Comparison of ENCODE assay signal across 8 cellular contexts in genomic region chr2:112644155-112644932, GRCh38. TPM values are rescaled to one million over a fixed set of nuclear protein-coding genes. Genes with fewer than 3 reads are reported as not detected.
DNase-seq lines count a peak whose midpoint lies in the region; ATAC-seq and TF ChIP-seq lines count a peak whose summit lies in the region.

No MANE protein-coding gene starts in this region.

- H3K27me3 ChIP-seq in hepatocyte (no peaks in the 10 kb centered on the region), skeletal muscle tissue (ENCODE audit: control insufficient read depth in 3 of 3, insufficient read depth in 3 of 3, low read length in 3 of 3) (no peaks in the 10 kb centered on the region)

- WGBS in hepatocyte (ENCODE audit: low lambda C conversion rate, missing lambda C conversion rate) = 31% methylated on average over 11 of the region's 11 CpGs

- H3K36me3 Mint-ChIP-seq in activated CD8-positive, alpha-beta memory T cell treated with anti-CD3 and anti-CD28 coated beads, Interleukin-2, amount 10 ng/mL, durations not matched to agents 7 days and 5 days = peaks cover 28% of the 10 kb centered on the region
- peaks cover 27% of the 10 kb centered on the region for H3K36me3 Mint-ChIP-seq in activated CD4-positive, alpha-beta memory T cell treated with anti-CD3 and anti-CD28 coated beads for 36 hours

- H3K4me3 Mint-ChIP-seq in activated CD8-positive, alpha-beta memory T cell treated with anti-CD3 and anti-CD28 coated beads, Interleukin-2, amount 10 ng/mL, durations not matched to agents 7 days and 5 days = peak overlapping the region; percentile 96
- H3K4me3 Mint-ChIP-seq in activated CD4-positive, alpha-beta memory T cell treated with anti-CD3 and anti-CD28 coated beads for 36 hours = peak overlapping the region; percentile 85

- CTCF ChIA-PET in activated CD8-positive, alpha-beta memory T cell treated with anti-CD3 and anti-CD28 coated beads, Interleukin-2, amount 10 ng/mL, durations not matched to agents 7 days and 5 days (lab: Charles Lee) = interaction anchor here (0.9 to 5.4 kb wide), 9 partner anchors 9 to 84 kb away, joined by 3 to 143 read pairs (median 8); no protein-coding TSS in a partner anchor
- CTCF ChIA-PET in activated CD4-positive, alpha-beta memory T cell treated with anti-CD3 and anti-CD28 coated beads for 36 hours (lab: Charles Lee) = interaction anchor here (1.2 to 5.4 kb wide), 11 partner anchors 12 to 241 kb away, joined by 3 to 77 read pairs (median 6); no protein-coding TSS in a partner anchor

- H3K9ac ChIP-seq in skeletal muscle tissue (ENCODE audit: low read depth in 1 of 3, low read length in 3 of 3) = peak overlapping the region; percentile 90 to 94 (median 93)

- H3K4me2 ChIP-seq in hepatocyte = peak overlapping the region; percentile 80

- H3K9me3 ChIP-seq in hepatocyte (ENCODE audit: low read depth) (no peaks in the 10 kb centered on the region), skeletal muscle tissue (ENCODE audit: control insufficient read depth in 3 of 3, low read length in 3 of 3) (no peaks in the 10 kb centered on the region)

- ATAC-seq in activated CD8-positive, alpha-beta memory T cell treated with anti-CD3 and anti-CD28 coated beads, Interleukin-2, amount 10 ng/mL, durations not matched to agents 7 days and 5 days = no peak

- H3K4me3 ChIP-seq in hepatocyte (peak overlapping the region; percentile 17), skeletal muscle tissue (ENCODE audit: low read length in 3 of 3) (peak overlapping the region; percentile 84 to 89 (median 86))

- H3K27ac Mint-ChIP-seq in activated CD8-positive, alpha-beta memory T cell treated with anti-CD3 and anti-CD28 coated beads, Interleukin-2, amount 10 ng/mL, durations not matched to agents 7 days and 5 days = peak overlapping the region; percentile 79
- H3K27ac Mint-ChIP-seq in activated CD4-positive, alpha-beta memory T cell treated with anti-CD3 and anti-CD28 coated beads for 36 hours = peak overlapping the region; percentile 87

- H3K27ac ChIP-seq in hepatocyte (peak overlapping the region; percentile 97), skeletal muscle tissue (ENCODE audit: low read depth, low read length) (peak overlapping the region; percentile 97)

- no peaks in the 10 kb centered on the region for H3K9me2 ChIP-seq in hepatocyte (replicated peaks; ENCODE audit: insufficient read depth)

- H4K20me1 ChIP-seq in hepatocyte (ENCODE audit: insufficient read depth, poor library complexity, severe bottlenecking) = peaks cover 14% of the 10 kb centered on the region

- peaks cover 31% of the 10 kb centered on the region for H3K79me2 ChIP-seq in hepatocyte

- H3K27me3 Mint-ChIP-seq in activated CD8-positive, alpha-beta memory T cell treated with anti-CD3 and anti-CD28 coated beads, Interleukin-2, amount 10 ng/mL, durations not matched to agents 7 days and 5 days = no peaks in the 10 kb centered on the region
- H3K27me3 Mint-ChIP-seq in activated CD4-positive, alpha-beta memory T cell treated with anti-CD3 and anti-CD28 coated beads for 36 hours = no peaks in the 10 kb centered on the region

- no peaks in the 10 kb centered on the region for H3K9me3 Mint-ChIP-seq in activated CD8-positive, alpha-beta memory T cell treated with anti-CD3 and anti-CD28 coated beads, Interleukin-2, amount 10 ng/mL, durations not matched to agents 7 days and 5 days (ENCODE audit: low read depth)
- no peaks in the 10 kb centered on the region for H3K9me3 Mint-ChIP-seq in activated CD4-positive, alpha-beta memory T cell treated with anti-CD3 and anti-CD28 coated beads for 36 hours

- intact Hi-C loops in activated CD4-positive, alpha-beta memory T cell treated with anti-CD3 and anti-CD28 coated beads for 36 hours (cut with micrococcal nuclease) = loop anchor here (1.0 kb wide), 1 partner anchor 8 kb away; no protein-coding TSS in a partner anchor

- H3K36me3 ChIP-seq in hepatocyte (replicated peaks; ENCODE audit: insufficient read depth, low read depth) (no peaks in the 10 kb centered on the region), skeletal muscle tissue (ENCODE audit: control insufficient read depth in 3 of 3, insufficient read depth in 3 of 3, low read length in 3 of 3) (peaks cover 13 to 20% (median 17%) of the 10 kb centered on the region in 3 donors)

- DNase-seq in activated CD8-positive, alpha-beta memory T cell treated with anti-CD3 and anti-CD28 coated beads, Interleukin-2, amount 10 ng/mL, durations not matched to agents 7 days and 5 days = no peak
- DNase-seq in activated CD8-positive, alpha-beta memory T cell treated with anti-CD3 and anti-CD28 coated beads, Interleukin-2, amount 50 U/mL, for 4 hours = no peak
- DNase-seq in activated CD4-positive, alpha-beta memory T cell treated with anti-CD3 and anti-CD28 coated beads for 36 hours = no peak
- DNase-seq in hepatocyte (ENCODE audit: low spot score) (peak; percentile 79), ureter (ENCODE audit: low spot score) (no peak), amniotic stem cell (lab: John Stamatoyannopoulos, UW) (no peak)
- DNase-seq in stimulated activated CD4-positive, alpha-beta T cell treated with anti-CD3 and anti-CD28 coated beads, Interleukin-4, amount 100 ng/mL, for 24 hours = no peak

- POLR2A ChIA-PET in activated CD4-positive, alpha-beta memory T cell treated with anti-CD3 and anti-CD28 coated beads for 36 hours (lab: Charles Lee) = interaction anchor here (1.2 to 4.7 kb wide), 6 partner anchors 10 to 60 kb away, joined by 3 to 49 read pairs (median 9); partner anchors contain the start of gene CHCHD5

- TF ChIP-seq CTCF in hepatocyte (IDR thresholded peaks at IDR 0.05; ENCODE audit: poor library complexity) = no peak

- H2AFZ ChIP-seq in hepatocyte = no peak overlapping the region

- H3K4me1 Mint-ChIP-seq in activated CD8-positive, alpha-beta memory T cell treated with anti-CD3 and anti-CD28 coated beads, Interleukin-2, amount 10 ng/mL, durations not matched to agents 7 days and 5 days = peaks cover 62% of the 10 kb centered on the region
- peaks cover 52% of the 10 kb centered on the region for H3K4me1 Mint-ChIP-seq in activated CD4-positive, alpha-beta memory T cell treated with anti-CD3 and anti-CD28 coated beads for 36 hours (ENCODE audit: low read depth)

- H3K4me1 ChIP-seq in hepatocyte (ENCODE audit: insufficient read depth) = peaks cover 17% of the 10 kb centered on the region
- peaks cover 11 to 33% (median 31%) of the 10 kb centered on the region in 3 donors for H3K4me1 ChIP-seq in skeletal muscle tissue (ENCODE audit: control insufficient read depth in 3 of 3, insufficient read depth in 3 of 3, low read length in 3 of 3)

RNA-seq across cellular contexts. Expression of gene SLC20A1, which starts 1.4 kb away (rescaled TPM):
- total RNA-seq in activated CD8-positive, alpha-beta memory T cell treated with anti-CD3 and anti-CD28 coated beads, Interleukin-2, amount 10 ng/mL, durations not matched to agents 7 days and 5 days = 100 to 1,000 TPM; 134 to 146 TPM
- 10 to 100 TPM; 88.8 to 91.3 TPM for total RNA-seq in activated CD4-positive, alpha-beta memory T cell treated with anti-CD3 and anti-CD28 coated beads for 36 hours
- total RNA-seq in hepatocyte (106 and 135 TPM in 2 replicates), skeletal muscle tissue (15.7 TPM), ureter (77.2 TPM)
- 63.6 and 66.7 TPM in 2 replicates for polyA plus RNA-seq in hepatocyte

RNA-seq across cellular contexts. Expression of gene CHCHD5, which starts 59.9 kb away (rescaled TPM):
- 10 to 100 TPM; 25.4 to 27.8 TPM for total RNA-seq in activated CD8-positive, alpha-beta memory T cell treated with anti-CD3 and anti-CD28 coated beads, Interleukin-2, amount 10 ng/mL, durations not matched to agents 7 days and 5 days
- total RNA-seq in activated CD4-positive, alpha-beta memory T cell treated with anti-CD3 and anti-CD28 coated beads for 36 hours = 10 to 100 TPM; 39.3 to 41.4 TPM
- total RNA-seq in hepatocyte (19.1 and 25.0 TPM in 2 replicates), skeletal muscle tissue (10.4 TPM), ureter (43.0 TPM)
- 67.3 and 73.5 TPM in 2 replicates for polyA plus RNA-seq in hepatocyte
